Comparison of ENCODE assay signal across 8 cellular contexts in genomic region chr10:73159038-73159648, GRCh38. TPM values are rescaled to one million over a fixed set of nuclear protein-coding genes. Genes with fewer than 3 reads are reported as not detected.
DNase-seq lines count a peak whose midpoint lies in the region; ATAC-seq and TF ChIP-seq lines count a peak whose summit lies in the region.

No MANE protein-coding gene starts in this region.

- no peaks in the 10 kb centered on the region for H3K9me3 Mint-ChIP-seq in CD4-positive, alpha-beta memory T cell
- H3K9me3 Mint-ChIP-seq in progenitor cell of endocrine pancreas (ENCODE audit: low read depth): no peaks in the 10 kb centered on the region

- peak overlapping the region in 5 of 7 donors; percentile 25 to 81 (median 53) for H3K27ac Mint-ChIP-seq in CD4-positive, alpha-beta memory T cell
- peak overlapping the region; percentile 49 for H3K27ac Mint-ChIP-seq in progenitor cell of endocrine pancreas

- no peaks in the 10 kb centered on the region for H3K9me3 ChIP-seq in CD4-positive, alpha-beta memory T cell (ENCODE audit: control insufficient read depth in 1 of 2, low read length in 2 of 2)
- H3K9me3 ChIP-seq in HEK293 (ENCODE audit: control insufficient read depth, insufficient read depth, low read depth, low read length): no peaks in the 10 kb centered on the region

- no peaks in the 10 kb centered on the region for H3K27me3 ChIP-seq in CD4-positive, alpha-beta memory T cell (ENCODE audit: insufficient read depth, low read length)

- ATAC-seq in GM18520 (IDR thresholded peaks at IDR 0.05; ENCODE audit: unreplicated experiment): no peak

- peaks cover 30% of the 10 kb centered on the region for H3K4me1 ChIP-seq in CD4-positive, alpha-beta memory T cell (ENCODE audit: insufficient read depth, low read length)
- no peaks in the 10 kb centered on the region for H3K4me1 ChIP-seq in HEK293 (ENCODE audit: control insufficient read depth, insufficient read depth, low read length)

- TF ChIP-seq CTCF in HEK293 (tag by site-specific recombination; IDR thresholded peaks at IDR 0.05): 0 out of 2 replicates have a peak, but pooled peaks have one; percentile 42
- peak; percentile 87 for TF ChIP-seq CTCF in progenitor cell of endocrine pancreas (IDR thresholded peaks at IDR 0.05; ENCODE audit: unreplicated experiment)

- H3K27ac ChIP-seq in CD4-positive, alpha-beta memory T cell (ENCODE audit: low read depth, low read length): no peak overlapping the region
- no peak overlapping the region for H3K27ac ChIP-seq in HEK293 (ENCODE audit: extremely low read depth, low read depth, low read length)

- CTCF ChIA-PET in CD4-positive, alpha-beta memory T cell (lab: Charles Lee; ENCODE audit: partially characterized antibody): interaction anchor here (0.7 to 8.0 kb wide), 20 partner anchors 10 to 990 kb away, joined by 3 to 158 read pairs (median 6); partner anchors contain the start of genes ECD, FAM149B1, NUDT13 and P4HA1
- CTCF ChIA-PET in HEK293 (lab: Yijun Ruan, JAX): interaction anchor here (0.5 to 3.4 kb wide), 37 partner anchors 8 to 1109 kb away, joined by 3 to 40 read pairs (median 3); partner anchors contain the start of genes ECD, NUDT13 and P4HA1

- no peak overlapping the region for H3K4me3 ChIP-seq in CD4-positive, alpha-beta memory T cell (ENCODE audit: low read length in 2 of 2)
- H3K4me3 ChIP-seq in HEK293 (ENCODE audit: low read depth, low read length): no peak overlapping the region

- intact Hi-C loops in CD4-positive, alpha-beta memory T cell (cut with micrococcal nuclease): loop anchor here (1.0 kb wide), 2 partner anchors 63 to 795 kb away; partner anchors contain the start of gene P4HA1

- H3K36me3 Mint-ChIP-seq in CD4-positive, alpha-beta memory T cell: peaks cover 32 to 58% of the 10 kb centered on the region in 2 donors
- H3K36me3 Mint-ChIP-seq in progenitor cell of endocrine pancreas (ENCODE audit: insufficient read depth): peaks cover 31% of the 10 kb centered on the region

- peak; percentile 50 to 67 (median 57) for DNase-seq in CD4-positive, alpha-beta memory T cell
- peak; percentile 38 for DNase-seq in RPMI7951 (ENCODE audit: low read depth)
- peak; percentile 86 for DNase-seq in activated effector memory CD4-positive, alpha-beta T cell treated with anti-CD3 and anti-CD28 coated beads, Interleukin-2, amount 50 U/mL, for 16 hours
- DNase-seq in germinal center (ENCODE audit: low spot score): peak; percentile 57
- peak; percentile 20 for DNase-seq in progenitor cell of endocrine pancreas (ENCODE audit: low spot score, unreplicated experiment)
- no peak for DNase-seq in DMS79 treated with DMSO at 0.1 percent for 48 hours (lab: John Stamatoyannopoulos, UW)

- H3K36me3 ChIP-seq in CD4-positive, alpha-beta memory T cell (ENCODE audit: insufficient read depth, low read length): peaks cover 29% of the 10 kb centered on the region
- H3K36me3 ChIP-seq in HEK293 (ENCODE audit: control insufficient read depth in 2 of 2, insufficient read depth in 1 of 2, low read length in 2 of 2): peaks cover 58 to 60% of the 10 kb centered on the region in 2 experiments

- POLR2A ChIA-PET in CD4-positive, alpha-beta memory T cell (lab: Charles Lee; ENCODE audit: partially characterized antibody): interaction anchor here (1.3 to 1.9 kb wide), 2 partner anchors 8 to 63 kb away, joined by 4 to 15 read pairs; partner anchors contain the start of genes ECD and P4HA1
- POLR2A ChIA-PET in HEK293 (lab: Yijun Ruan, JAX): interaction anchor here (1.7 kb wide), 1 partner anchor 62 kb away, joined by 4 read pairs; the partner anchor contains the start of gene P4HA1

- H3K4me1 Mint-ChIP-seq in CD4-positive, alpha-beta memory T cell: peaks cover 33 to 39% (median 35%) of the 10 kb centered on the region in 4 donors
- no peaks in the 10 kb centered on the region for H3K4me1 Mint-ChIP-seq in progenitor cell of endocrine pancreas (ENCODE audit: low read depth)

- no peaks in the 10 kb centered on the region for H3K27me3 Mint-ChIP-seq in CD4-positive, alpha-beta memory T cell
- H3K27me3 Mint-ChIP-seq in progenitor cell of endocrine pancreas: no peaks in the 10 kb centered on the region

- no peak overlapping the region for H3K4me3 Mint-ChIP-seq in CD4-positive, alpha-beta memory T cell
- no peak overlapping the region for H3K4me3 Mint-ChIP-seq in progenitor cell of endocrine pancreas (ENCODE audit: low read depth)

TF ChIP-seq in HEK293, 187 proteins besides CTCF, POLR2A, EP300 and RAD21:
- TF ChIP-seq ZNF76 (tag by site-specific recombination; IDR thresholded peaks at IDR 0.05; ENCODE audit: borderline replicate concordance, low read depth) (no peak), ZFHX2 (tag by site-specific recombination; conservative IDR thresholded peaks at IDR 0.05) (peak; percentile 37; the same call in 1 of the 2 replicates), PRDM1 (tag by site-specific recombination; IDR thresholded peaks at IDR 0.05) (no peak), ZNF654 (tag by site-specific recombination; IDR thresholded peaks at IDR 0.05; ENCODE audit: low read depth) (peak; percentile 84), EGR2 (tag by site-specific recombination; IDR thresholded peaks at IDR 0.05; ENCODE audit: low read depth) (0 out of 2 replicates have a peak, but pooled peaks have one; percentile 19), SP7 (tag by site-specific recombination; IDR thresholded peaks at IDR 0.05) (peak; percentile 12; the same call in 1 of the 2 replicates), ZNF266 (tag by site-specific recombination; IDR thresholded peaks at IDR 0.05; ENCODE audit: low read depth) (no peak)

RNA-seq across cellular contexts. Expression of gene ECD, which starts 8.7 kb away (rescaled TPM):
- 10 to 100 TPM; 31.1 to 35.3 TPM for total RNA-seq in CD4-positive, alpha-beta memory T cell
- 10 to 100 TPM; 33.2 to 33.8 TPM for polyA plus RNA-seq in CD4-positive, alpha-beta memory T cell
- total RNA-seq in RPMI7951 (2014; rRNA removed; shearing (Covaris generic)): 21.8 and 29.8 TPM in 2 replicates
- 28.8 and 29.7 TPM in 2 replicates for total RNA-seq in progenitor cell of endocrine pancreas

RNA-seq across cellular contexts. Expression of gene FAM149B1, which starts 8.8 kb away (rescaled TPM):
- 10 to 100 TPM; 18.1 to 20.5 TPM for total RNA-seq in CD4-positive, alpha-beta memory T cell
- polyA plus RNA-seq in CD4-positive, alpha-beta memory T cell: 1 to 10 TPM; 3.9 to 5.0 TPM
- 13.2 and 13.6 TPM in 2 replicates for total RNA-seq in RPMI7951 (2014; rRNA removed; shearing (Covaris generic))
- total RNA-seq in progenitor cell of endocrine pancreas: 35.3 and 35.9 TPM in 2 replicates

RNA-seq across cellular contexts. Expression of gene NUDT13, which starts 48.9 kb away (rescaled TPM):
- total RNA-seq in CD4-positive, alpha-beta memory T cell: 1 to 10 TPM; 2.5 to 2.9 TPM
- 1 to 10 TPM; 1.4 to 1.6 TPM for polyA plus RNA-seq in CD4-positive, alpha-beta memory T cell
- total RNA-seq in RPMI7951 (2014; rRNA removed; shearing (Covaris generic)): 2.1 and 3.6 TPM in 2 replicates
- total RNA-seq in progenitor cell of endocrine pancreas: 3.7 and 3.8 TPM in 2 replicates
